Comparison of ENCODE assay signal across 29 cellular contexts in genomic region chr11:32317646-32318045, GRCh38.
"Had no signal": no experiment of that assay in that cellular context is flagged by ENCODE, and none has a peak within 500 bp of the region (broad histone marks: within the 10 kb centered on the region; RNA-seq: fewer than 3 reads in every experiment).

No MANE protein-coding gene starts in this region.

- H3K27ac ChIP-seq: parathyroid adenoma, psoas muscle, sigmoid colon, uterus had no signal

- H3K36me3 ChIP-seq: sigmoid colon, uterus had no signal

- H3K27me3 ChIP-seq: uterus had no signal

- H2AFZ ChIP-seq: parathyroid adenoma had no signal

- H3K4me1 ChIP-seq: parathyroid adenoma, psoas muscle, sigmoid colon, uterus had no signal

- H3K9me3 ChIP-seq: psoas muscle, sigmoid colon, uterus had no signal

- H3K27ac Mint-ChIP-seq: activated naive CD8-positive, alpha-beta T cell treated with anti-CD3 and anti-CD28 coated beads, Interleukin-2, amount 10 ng/mL, durations not matched to agents 7 days and 5 days; activated T-helper 2 cell treated with anti-CD3 and anti-CD28 coated beads, Interferon-gamma antibody, Interleukin-2, Interleukin-4, amounts not matched to agents 10 μg/mL and 5 μg/mL and 100 μg/mL, durations not matched to agents 14 hours and 24 hours and 36 hours; naive thymus-derived CD4-positive, alpha-beta T cell; T-helper 2 cell treated with Interferon-gamma antibody and Interleukin-4, amounts not matched to agents 5 μg/mL and 100 μg/mL, for 36 hours; type B pancreatic cell had no signal

- H3K4me3 Mint-ChIP-seq: activated naive CD8-positive, alpha-beta T cell treated with anti-CD3 and anti-CD28 coated beads, Interleukin-2, amount 10 ng/mL, durations not matched to agents 7 days and 5 days; naive thymus-derived CD4-positive, alpha-beta T cell; neural crest cell; T-helper 2 cell treated with Interferon-gamma antibody and Interleukin-4, amounts not matched to agents 5 μg/mL and 100 μg/mL, for 36 hours; type B pancreatic cell had no signal

- ATAC-seq: left colon; naive thymus-derived CD4-positive, alpha-beta T cell; psoas muscle had no signal

- DNase-seq: activated CD4-positive, alpha-beta T cell treated with anti-CD3 and anti-CD28 coated beads for 4 hours; activated CD4-positive, alpha-beta T cell treated with anti-CD3 and anti-CD28 coated beads, Interleukin-2, amount 50 U/mL, for 48 hours; activated CD4-positive, CD25-positive, alpha-beta regulatory T cell; activated CD8-positive, alpha-beta memory T cell treated with anti-CD3 and anti-CD28 coated beads for 24 hours; activated naive CD4-positive, alpha-beta T cell; activated naive CD8-positive, alpha-beta T cell treated with anti-CD3 and anti-CD28 coated beads, Interleukin-2, amount 10 ng/mL, durations not matched to agents 7 days and 5 days; activated T-cell treated with anti-CD3 and anti-CD28 coated beads, Interleukin-2, amount 50 U/mL, for 1 hour; amniotic stem cell; foreskin fibroblast; hippocampal formation; kidney; left colon; mammary epithelial cell; midbrain; naive thymus-derived CD4-positive, alpha-beta T cell; psoas muscle; sigmoid colon; small intestine; stimulated activated CD4-positive, alpha-beta T cell treated with anti-CD3 and anti-CD28 coated beads, Interleukin-15, amount 100 ng/mL, for 24 hours; stimulated activated CD4-positive, alpha-beta T cell treated with anti-CD3 and anti-CD28 coated beads, Interleukin-2, amount 100 ng/mL, for 24 hours; stimulated activated naive CD4-positive, alpha-beta T cell treated with Interleukin-2 at 50 U/mL for 16 hours; substantia nigra; T-helper 1 cell; uterus had no signal

- H3K9ac ChIP-seq: parathyroid adenoma had no signal

- H3K79me2 ChIP-seq: parathyroid adenoma had no signal

- H3K4me3 ChIP-seq: psoas muscle, sigmoid colon, uterus had no signal

- H3K9me3 Mint-ChIP-seq: activated naive CD8-positive, alpha-beta T cell treated with anti-CD3 and anti-CD28 coated beads, Interleukin-2, amount 10 ng/mL, durations not matched to agents 7 days and 5 days; activated T-helper 2 cell treated with anti-CD3 and anti-CD28 coated beads, Interferon-gamma antibody, Interleukin-2, Interleukin-4, amounts not matched to agents 10 μg/mL and 5 μg/mL and 100 μg/mL, durations not matched to agents 14 hours and 24 hours and 36 hours; naive thymus-derived CD4-positive, alpha-beta T cell; neural crest cell; T-helper 2 cell treated with Interferon-gamma antibody and Interleukin-4, amounts not matched to agents 5 μg/mL and 100 μg/mL, for 36 hours; type B pancreatic cell had no signal

- H3K36me3 Mint-ChIP-seq: activated naive CD8-positive, alpha-beta T cell treated with anti-CD3 and anti-CD28 coated beads, Interleukin-2, amount 10 ng/mL, durations not matched to agents 7 days and 5 days; naive thymus-derived CD4-positive, alpha-beta T cell; type B pancreatic cell had no signal
